In genomic region chr22:46632646-46633249, GRCh38 we compare ENCODE assay signal across 19 cellular contexts. TPM values are rescaled to one million over a fixed set of nuclear protein-coding genes. Genes with fewer than 3 reads are reported as not detected.
DNase-seq lines count a peak whose midpoint lies in the region; ATAC-seq, FAIRE-seq and TF ChIP-seq lines count a peak whose summit lies in the region.
"Had no signal": no experiment of that assay in that cellular context is flagged by ENCODE, and none has a peak within 500 bp of the region (broad histone marks: within the 10 kb centered on the region; RNA-seq: fewer than 3 reads in every experiment).

No MANE protein-coding gene starts in this region.

- no peak for ATAC-seq in left cardiac atrium
- ATAC-seq: GM23338 had no signal

- TF ChIP-seq CTCF in left ventricle myocardium inferior (IDR thresholded peaks at IDR 0.05; ENCODE audit: borderline replicate concordance) (no peak), dorsolateral prefrontal cortex (IDR thresholded peaks at IDR 0.05 in 54 of 56, conservative IDR thresholded peaks at IDR 0.05 in 2 of 56; ENCODE audit: low read depth in 1 of 56, partially characterized antibody in 56 of 56) (no peak), keratinocyte (optimal IDR thresholded peaks at IDR 0.05 in 1 of 3, IDR thresholded peaks at IDR 0.05 in 1 of 3, conservative IDR thresholded peaks at IDR 0.05 in 1 of 3; ENCODE audit: extremely low read depth in 1 of 3, insufficient read depth in 2 of 3, low read length in 3 of 3) (no peak)

- CTCF ChIA-PET in activated naive CD4-positive, alpha-beta T cell treated with anti-CD3 and anti-CD28 coated beads for 36 hours (lab: Charles Lee) = no interaction called here

- H3K4me2 ChIP-seq in keratinocyte (ENCODE audit: control insufficient read depth, extremely low read depth, insufficient read depth, low read depth, low read length) = peak overlapping the region; percentile 45
- H3K4me2 ChIP-seq: GM23338 had no signal

- peak overlapping the region; percentile 8 for H2AFZ ChIP-seq in keratinocyte (ENCODE audit: control insufficient read depth, low read length)
- H2AFZ ChIP-seq: GM23338 had no signal

- H4K20me1 ChIP-seq in keratinocyte (ENCODE audit: control insufficient read depth, extremely low read depth, insufficient read depth, low read length) = no peaks in the 10 kb centered on the region

- no peak overlapping the region for H3K27ac Mint-ChIP-seq in activated naive CD4-positive, alpha-beta T cell treated with anti-CD3 and anti-CD28 coated beads for 36 hours
- H3K27ac Mint-ChIP-seq: GM23338 had no signal

- no peaks in the 10 kb centered on the region for H3K36me3 Mint-ChIP-seq in activated naive CD4-positive, alpha-beta T cell treated with anti-CD3 and anti-CD28 coated beads for 36 hours (ENCODE audit: low read depth)

- H3K79me2 ChIP-seq in keratinocyte (ENCODE audit: control insufficient read depth, insufficient read depth, low read length) = no peaks in the 10 kb centered on the region

- dilution Hi-C loops in keratinocyte (cut with MboI; ENCODE audit: extremely low pct_ligation_motif_present, low sequenced_read_pairs) = no loop called here

- no peaks in the 10 kb centered on the region for H3K9me3 ChIP-seq in left ventricle myocardium inferior (replicated peaks)
- H3K9me3 ChIP-seq in keratinocyte (ENCODE audit: control insufficient read depth, low read depth, low read length) = no peaks in the 10 kb centered on the region
- no peaks in the 10 kb centered on the region for H3K9me3 ChIP-seq in effector memory CD4-positive, alpha-beta T cell (ENCODE audit: control insufficient read depth, low read length)

- FAIRE-seq in keratinocyte (lab: Jason Lieb, UNC) = no peak

- H3K27me3 ChIP-seq in left ventricle myocardium inferior (ENCODE audit: low read depth) = no peaks in the 10 kb centered on the region
- H3K27me3 ChIP-seq in dorsolateral prefrontal cortex = no peaks in the 10 kb centered on the region
- no peaks in the 10 kb centered on the region for H3K27me3 ChIP-seq in keratinocyte (ENCODE audit: control insufficient read depth, extremely low read depth, insufficient read depth, low read length)
- no peaks in the 10 kb centered on the region for H3K27me3 ChIP-seq in effector memory CD4-positive, alpha-beta T cell (replicated peaks; ENCODE audit: control insufficient read depth, insufficient read depth, low read length, poor library complexity, severe bottlenecking)

- no peaks in the 10 kb centered on the region for H3K9me3 Mint-ChIP-seq in activated naive CD4-positive, alpha-beta T cell treated with anti-CD3 and anti-CD28 coated beads for 36 hours
- H3K9me3 Mint-ChIP-seq: CD14-positive monocyte had no signal

- intact Hi-C loops in left ventricle myocardium inferior (cut with micrococcal nuclease) = no loop called here
- intact Hi-C loops in left cardiac atrium (cut with DNase I) = no loop called here
- intact Hi-C loops in dorsolateral prefrontal cortex (cut with DNase I) = no loop called here
- intact Hi-C loops in activated naive CD4-positive, alpha-beta T cell treated with anti-CD3 and anti-CD28 coated beads for 36 hours (cut with micrococcal nuclease) = no loop called here

- peak overlapping the region; percentile 74 for H3K27ac ChIP-seq in left ventricle myocardium inferior (replicated peaks)
- peak overlapping the region in 37 of 59 donors; percentile 6 to 83 (median 49) for H3K27ac ChIP-seq in dorsolateral prefrontal cortex
- no peak overlapping the region for H3K27ac ChIP-seq in keratinocyte (ENCODE audit: control insufficient read depth, insufficient read depth, low read length)
- H3K27ac ChIP-seq in skin epidermis = peak overlapping the region in 11 of 21 experiments; percentile 20 to 85 (median 56)
- no peak overlapping the region for H3K27ac ChIP-seq in effector memory CD4-positive, alpha-beta T cell (ENCODE audit: insufficient read depth, low read length, poor library complexity, severe bottlenecking)

- H3K36me3 ChIP-seq in left ventricle myocardium inferior = peaks cover 10% of the 10 kb centered on the region
- H3K36me3 ChIP-seq in keratinocyte (ENCODE audit: control insufficient read depth in 2 of 2, extremely low read depth in 1 of 2, insufficient read depth in 2 of 2, low read length in 2 of 2) = peaks cover 0 to 2% of the 10 kb centered on the region in 2 experiments
- H3K36me3 ChIP-seq in effector memory CD4-positive, alpha-beta T cell (ENCODE audit: control insufficient read depth, insufficient read depth, low read length) = no peaks in the 10 kb centered on the region

- H3K4me3 ChIP-seq in left ventricle myocardium inferior = no peak overlapping the region
- H3K4me3 ChIP-seq in dorsolateral prefrontal cortex = no peak overlapping the region
- H3K4me3 ChIP-seq in keratinocyte (ENCODE audit: control insufficient read depth in 2 of 3, extremely low read depth in 1 of 3, insufficient read depth in 2 of 3, low read depth in 1 of 3, low read length in 3 of 3) = no peak overlapping the region
- H3K4me3 ChIP-seq in skin epidermis = no peak overlapping the region
- no peak overlapping the region for H3K4me3 ChIP-seq in effector memory CD4-positive, alpha-beta T cell (ENCODE audit: insufficient read depth, low read depth, low read length, poor library complexity, severe bottlenecking)
- H3K4me3 ChIP-seq: GM23338 had no signal

- H3K9ac ChIP-seq in keratinocyte (ENCODE audit: control insufficient read depth, extremely low read depth, insufficient read depth, low read length) = peak overlapping the region; percentile 22

- peaks cover 51% of the 10 kb centered on the region for H3K4me1 ChIP-seq in left ventricle myocardium inferior
- peaks cover 26% of the 10 kb centered on the region for H3K4me1 ChIP-seq in keratinocyte (ENCODE audit: control insufficient read depth, extremely low read depth, insufficient read depth, low read length)
- H3K4me1 ChIP-seq in effector memory CD4-positive, alpha-beta T cell (ENCODE audit: control insufficient read depth, insufficient read depth, low read length, poor library complexity, severe bottlenecking) = no peaks in the 10 kb centered on the region

- no peaks in the 10 kb centered on the region for H3K27me3 Mint-ChIP-seq in activated naive CD4-positive, alpha-beta T cell treated with anti-CD3 and anti-CD28 coated beads for 36 hours (ENCODE audit: low read depth)

- peaks cover 2% of the 10 kb centered on the region for H3K4me1 Mint-ChIP-seq in activated naive CD4-positive, alpha-beta T cell treated with anti-CD3 and anti-CD28 coated beads for 36 hours (ENCODE audit: low read depth)
- H3K4me1 Mint-ChIP-seq: CD14-positive monocyte had no signal

- H3K4me3 Mint-ChIP-seq in activated naive CD4-positive, alpha-beta T cell treated with anti-CD3 and anti-CD28 coated beads for 36 hours = no peak overlapping the region
- H3K4me3 Mint-ChIP-seq: CD14-positive monocyte, GM23338 had no signal

- no peak for DNase-seq in left ventricle myocardium inferior
- no peak for DNase-seq in left cardiac atrium
- peak in 1 of 10 donors; percentile 35 for DNase-seq in dorsolateral prefrontal cortex
- no peak for DNase-seq in keratinocyte (ENCODE audit: low read depth, low spot score)
- no peak for DNase-seq in effector memory CD4-positive, alpha-beta T cell
- no peak for DNase-seq in NCI-H82 treated with DMSO at 0.1 percent for 48 hours (lab: John Stamatoyannopoulos, UW; ENCODE audit: unreplicated experiment)
- no peak for DNase-seq in activated naive CD4-positive, alpha-beta T cell treated with anti-CD3 and anti-CD28 coated beads for 36 hours
- DNase-seq: 8988T, GDM1, HCEC 1CT, Kasumi-1, NCI-H1417, NCI-H1694 treated with DMSO at 0.1 percent for 48 hours, NCI-H2081 treated with DMSO at 0.1 percent for 48 hours, NCI-H446, NCI-H526 treated with DMSO at 0.1 percent for 48 hours had no signal

- H3K9me1 ChIP-seq in keratinocyte (ENCODE audit: control insufficient read depth, extremely low read depth, insufficient read depth, low read length) = no peaks in the 10 kb centered on the region

RNA-seq across cellular contexts. Expression of gene GRAMD4, which starts 12.6 kb away (rescaled TPM):
- total RNA-seq in left ventricle myocardium inferior = 77.6 TPM
- total RNA-seq in left cardiac atrium = 10 to 100 TPM; 58.5 to 95.4 TPM
- 10 to 100 TPM; 33.2 to 89.6 (median 61.9) TPM for total RNA-seq in dorsolateral prefrontal cortex
- 15.4 to 18.4 TPM (median 17.3 TPM) in 3 replicates for polyA plus RNA-seq in keratinocyte
- polyA plus RNA-seq in keratinocyte (2011; ENCODE audit: low read depth) = 21.6 TPM
- 8.0 and 9.5 TPM in 2 replicates for polyA plus RNA-seq in keratinocyte (2011; cell fraction: cytosol; rRNA removed)
- polyA plus RNA-seq in keratinocyte (2011; cell fraction: nucleus; rRNA removed) = 19.9 and 23.1 TPM in 2 replicates
- 11.9 and 14.8 TPM in 2 replicates for polyA plus RNA-seq in keratinocyte (2012; ENCODE audit: low replicate concordance)
- 15.3 to 27.9 TPM (median 25.4 TPM) in 3 replicates for polyA minus RNA-seq in keratinocyte
- polyA minus RNA-seq in keratinocyte (2011; cell fraction: cytosol; rRNA and poly(A)+ RNA removed) = 19.8 TPM
- polyA minus RNA-seq in keratinocyte (2011; cell fraction: nucleus; rRNA and poly(A)+ RNA removed) = 19.4 and 39.2 TPM in 2 replicates
- total RNA-seq in activated naive CD4-positive, alpha-beta T cell treated with anti-CD3 and anti-CD28 coated beads for 36 hours = 10 to 100 TPM; 34.3 to 35.4 TPM

Comparison
In these comparisons a context has a peak if more than half of its experiments do, and no peak if none do; other contexts are left out.
1. H3K27ac ChIP-seq: peak in left ventricle myocardium inferior (single experiment), dorsolateral prefrontal cortex (37 of 59) and skin epidermis (11 of 21); none in keratinocyte (single experiment) and effector memory CD4-positive, alpha-beta T cell (single experiment).